Comparison of ENCODE assay signal across 8 cellular contexts in genomic region chr2:164560181-164560792, GRCh38.
DNase-seq lines count a peak whose midpoint lies in the region; ATAC-seq and TF ChIP-seq lines count a peak whose summit lies in the region.

No MANE protein-coding gene starts in this region.

- no peak overlapping the region for H3K23ac ChIP-seq in H9 (ENCODE audit: insufficient read length, low read depth, low read length)

- no peak overlapping the region for H2BK15ac ChIP-seq in H9 (ENCODE audit: low read depth, low read length)

- TF ChIP-seq POLR2A in esophagus squamous epithelium (IDR thresholded peaks at IDR 0.05) (no peak), gastrocnemius medialis (IDR thresholded peaks at IDR 0.05) (no peak)

- intact Hi-C loops in esophagus squamous epithelium (cut with DNase I) (loop anchor here (10.0 kb wide), 1 partner anchor 155 kb away; no protein-coding TSS in a partner anchor), gastrocnemius medialis (cut with DNase I; ENCODE audit: low total_unique reads) (loop anchor here (2.0 kb wide), 1 partner anchor 157 kb away; no protein-coding TSS in a partner anchor)

- H2AK5ac ChIP-seq in H9 (ENCODE audit: insufficient read length, low read length) = no peak overlapping the region

- H3K4me3 Mint-ChIP-seq in H9 = no peak overlapping the region
- no peak overlapping the region for H3K4me3 Mint-ChIP-seq in activated naive CD4-positive, alpha-beta T cell treated with anti-CD3 and anti-CD28 coated beads, Interleukin-2, amount 10 ng/mL, durations not matched to agents 7 days and 5 days

- H4K8ac ChIP-seq in H9 (replicated peaks; ENCODE audit: insufficient read length, low read depth, low read length) = no peak overlapping the region

- no peaks in the 10 kb centered on the region for H3K27me3 Mint-ChIP-seq in H9 (ENCODE audit: low read depth)
- no peaks in the 10 kb centered on the region for H3K27me3 Mint-ChIP-seq in activated naive CD4-positive, alpha-beta T cell treated with anti-CD3 and anti-CD28 coated beads, Interleukin-2, amount 10 ng/mL, durations not matched to agents 7 days and 5 days

- H3K27me3 ChIP-seq in H9 (ENCODE audit: insufficient read depth, low read length) (no peaks in the 10 kb centered on the region), OCI-LY1 (ENCODE audit: insufficient read depth, low read length) (no peaks in the 10 kb centered on the region; the same call in 1 of the 2 replicates), esophagus squamous epithelium (no peaks in the 10 kb centered on the region), gastrocnemius medialis (no peaks in the 10 kb centered on the region)

- TF ChIP-seq CTCF in H9 (conservative IDR thresholded peaks at IDR 0.05) (peak; percentile 79), OCI-LY1 (IDR thresholded peaks at IDR 0.05; ENCODE audit: low read length) (peak; percentile 66), esophagus squamous epithelium (IDR thresholded peaks at IDR 0.05) (peak; percentile 27 to 67 (median 58)), gastrocnemius medialis (IDR thresholded peaks at IDR 0.05 in 4 of 5, conservative IDR thresholded peaks at IDR 0.05 in 1 of 5) (peak; percentile 39 to 68 (median 51))

- no peak overlapping the region for H3K14ac ChIP-seq in H9 (ENCODE audit: insufficient read depth, low read length)

- H4K20me1 ChIP-seq in H9 (ENCODE audit: control insufficient read depth, insufficient read depth, insufficient read length) = no peaks in the 10 kb centered on the region
- no peaks in the 10 kb centered on the region for H4K20me1 ChIP-seq in OCI-LY1 (ENCODE audit: insufficient read depth, low read length)

- H3K9me2 ChIP-seq in OCI-LY1 (ENCODE audit: low read depth, low read length) = no peaks in the 10 kb centered on the region

- H3K4me1 Mint-ChIP-seq in H9 = peaks cover 0 to 2% of the 10 kb centered on the region in 2 experiments; a peak in 1 of 4 replicates
- no peaks in the 10 kb centered on the region for H3K4me1 Mint-ChIP-seq in activated naive CD4-positive, alpha-beta T cell treated with anti-CD3 and anti-CD28 coated beads, Interleukin-2, amount 10 ng/mL, durations not matched to agents 7 days and 5 days

- H4K91ac ChIP-seq in H9 (ENCODE audit: insufficient read length, low read depth, low read length) = no peak overlapping the region

- H3K4ac ChIP-seq in H9 (ENCODE audit: low read depth, low read length) = no peak overlapping the region

- no peak overlapping the region for H3K56ac ChIP-seq in H9 (ENCODE audit: insufficient read length, low read depth, low read length)

- H3K27ac ChIP-seq in H9 (ENCODE audit: insufficient read length, low read depth, low read length) (no peak overlapping the region), OCI-LY1 (ENCODE audit: low read depth, low read length, poor library complexity, severe bottlenecking) (no peak overlapping the region), esophagus squamous epithelium (no peak overlapping the region), gastrocnemius medialis (peak overlapping the region in 1 of 4 donors; percentile 27)

- H3K4me1 ChIP-seq in H9 (ENCODE audit: insufficient read depth, low read length) = no peaks in the 10 kb centered on the region
- no peaks in the 10 kb centered on the region for H3K4me1 ChIP-seq in OCI-LY1 (ENCODE audit: insufficient read depth, low read length, severe bottlenecking)
- H3K4me1 ChIP-seq in esophagus squamous epithelium = peaks cover 0 to 10% (median 0%) of the 10 kb centered on the region in 3 donors
- peaks cover 0 to 21% of the 10 kb centered on the region in 2 donors for H3K4me1 ChIP-seq in gastrocnemius medialis

- H3K79me2 ChIP-seq in H9 (ENCODE audit: insufficient read depth, low read length) (no peaks in the 10 kb centered on the region), OCI-LY1 (ENCODE audit: insufficient read depth, low read length) (no peaks in the 10 kb centered on the region)

- WGBS in H9 (ENCODE audit: extremely low coverage, insufficient read length, low lambda C conversion rate) = no CpG with 5 or more reads among the region's 4 CpGs
- WGBS in esophagus squamous epithelium, 2 donors = 26 to 37% methylated on average over 4 of the region's 4 CpGs

- no peaks in the 10 kb centered on the region for H3K9me3 Mint-ChIP-seq in H9
- H3K9me3 Mint-ChIP-seq in activated naive CD4-positive, alpha-beta T cell treated with anti-CD3 and anti-CD28 coated beads, Interleukin-2, amount 10 ng/mL, durations not matched to agents 7 days and 5 days = no peaks in the 10 kb centered on the region

- H3K4me2 ChIP-seq in H9 (ENCODE audit: insufficient read depth, insufficient read length, low read length) (no peak overlapping the region), OCI-LY1 (ENCODE audit: low read length) (no peak overlapping the region)

- H3K36me3 ChIP-seq in OCI-LY1 (ENCODE audit: insufficient read depth, low read length) = no peaks in the 10 kb centered on the region
- no peaks in the 10 kb centered on the region for H3K36me3 ChIP-seq in esophagus squamous epithelium
- H3K36me3 ChIP-seq in gastrocnemius medialis = no peaks in the 10 kb centered on the region

- H3K9me3 ChIP-seq in H9 (ENCODE audit: control insufficient read depth, low read depth, low read length) (no peaks in the 10 kb centered on the region), OCI-LY1 (ENCODE audit: low read length) (no peaks in the 10 kb centered on the region), esophagus squamous epithelium (no peaks in the 10 kb centered on the region), gastrocnemius medialis (no peaks in the 10 kb centered on the region)

- peak; percentile 21 for DNase-seq in D341Med (ENCODE audit: low spot score)
- DNase-seq in H9 = no peak
- DNase-seq in esophagus squamous epithelium (lab: John Stamatoyannopoulos, UW) = no peak
- DNase-seq in gastrocnemius medialis = no peak
- DNase-seq in activated naive CD4-positive, alpha-beta T cell treated with anti-CD3 and anti-CD28 coated beads, Interleukin-2, amount 10 ng/mL, durations not matched to agents 7 days and 5 days = no peak
- DNase-seq in NOMO-1 treated with dmso at 0.1 percent for 144 hours (lab: John Stamatoyannopoulos, UW; ENCODE audit: unreplicated experiment) = no peak
- no peak for DNase-seq in activated CD4-positive, alpha-beta T cell treated with anti-CD3 and anti-CD28 coated beads, Interleukin-2, amount 50 U/mL, for 1 hour

- ATAC-seq in gastrocnemius medialis = peak in 1 of 2 donors; percentile 30

- no peak overlapping the region for H2BK12ac ChIP-seq in H9 (ENCODE audit: insufficient read length, low read depth, low read length)

- H3K27ac Mint-ChIP-seq in H9 = no peak overlapping the region
- H3K27ac Mint-ChIP-seq in activated naive CD4-positive, alpha-beta T cell treated with anti-CD3 and anti-CD28 coated beads, Interleukin-2, amount 10 ng/mL, durations not matched to agents 7 days and 5 days = no peak overlapping the region

- H2BK120ac ChIP-seq in H9 (ENCODE audit: low read depth, low read length, poor library complexity, severe bottlenecking) = no peak overlapping the region

- H3K4me3 ChIP-seq in OCI-LY1 (ENCODE audit: low read depth, low read length, poor library complexity, severe bottlenecking) (no peak overlapping the region), esophagus squamous epithelium (no peak overlapping the region), gastrocnemius medialis (no peak overlapping the region)

- H3K23me2 ChIP-seq in H9 (ENCODE audit: insufficient read length, low read depth, low read length, poor library complexity, severe bottlenecking) = no peaks in the 10 kb centered on the region

- H3K9ac ChIP-seq in H9 (ENCODE audit: extremely low read depth, insufficient read length, low read length) (no peak overlapping the region), OCI-LY1 (ENCODE audit: low read length) (no peak overlapping the region)

- CTCF ChIA-PET in activated naive CD4-positive, alpha-beta T cell treated with anti-CD3 and anti-CD28 coated beads, Interleukin-2, amount 10 ng/mL, durations not matched to agents 7 days and 5 days (lab: Charles Lee) = interaction anchor here (0.8 to 1.9 kb wide), 6 partner anchors 8 to 517 kb away, joined by 3 to 6 read pairs (median 4); no protein-coding TSS in a partner anchor

- H2AFZ ChIP-seq in H9 (ENCODE audit: low read length) = no peak overlapping the region
- H2AFZ ChIP-seq in OCI-LY1 (ENCODE audit: low read length) = no peak overlapping the region

- H4K5ac ChIP-seq in H9 (ENCODE audit: insufficient read length, low read depth, low read length) = no peak overlapping the region

- no peaks in the 10 kb centered on the region for H3F3A ChIP-seq in OCI-LY1 (ENCODE audit: insufficient read depth, low read length)

- no peak overlapping the region for H2BK20ac ChIP-seq in H9 (ENCODE audit: low read depth, low read length, poor library complexity, severe bottlenecking)

- in situ Hi-C loops in gastrocnemius medialis (cut with MboI; ENCODE audit: low sequenced_read_pairs in 4 of 4) = loop anchor here in 1 of 4 donors (10.0 kb wide), 1 partner anchor 155 kb away; no protein-coding TSS in a partner anchor

- H3K18ac ChIP-seq in H9 (ENCODE audit: insufficient read length, low read depth, low read length) = no peak overlapping the region

- no peak overlapping the region for H3T11ph ChIP-seq in H9 (ENCODE audit: low read length)

- H3K79me1 ChIP-seq in H9 (ENCODE audit: insufficient read depth, low read depth, low read length, poor library complexity, severe bottlenecking) = no peaks in the 10 kb centered on the region

- no peaks in the 10 kb centered on the region; a peak in 1 of 7 replicates for H3K36me3 Mint-ChIP-seq in H9 (ENCODE audit: insufficient read depth in 1 of 3, low read depth in 3 of 3)
- H3K36me3 Mint-ChIP-seq in activated naive CD4-positive, alpha-beta T cell treated with anti-CD3 and anti-CD28 coated beads, Interleukin-2, amount 10 ng/mL, durations not matched to agents 7 days and 5 days = no peaks in the 10 kb centered on the region

- no peak overlapping the region for H2BK5ac ChIP-seq in H9 (ENCODE audit: insufficient read length, low read length)
